Comparison of ENCODE assay signal across 8 cellular contexts in the genomic region with DNA sequence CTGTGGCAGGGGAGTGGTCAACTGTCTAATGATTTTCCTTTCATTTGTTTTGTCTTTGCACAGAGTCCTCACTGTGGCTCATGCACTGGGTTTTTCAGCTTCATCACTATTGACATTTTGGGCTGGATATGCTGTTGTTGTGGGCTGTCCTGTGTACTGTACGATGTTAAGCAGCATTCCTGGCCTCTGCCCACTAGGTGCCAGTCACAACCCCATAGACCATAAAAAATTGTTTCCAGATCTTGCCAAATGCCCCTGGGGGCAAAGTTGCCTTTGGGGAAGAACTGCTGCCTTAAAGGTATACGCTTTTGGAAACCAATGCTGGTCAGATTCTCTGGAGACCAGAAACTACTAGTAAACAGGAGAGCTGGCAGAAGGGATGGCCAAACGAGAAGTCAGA.
DNase-seq lines count a peak whose midpoint lies in the region; ATAC-seq and TF ChIP-seq lines count a peak whose summit lies in the region.

No MANE protein-coding gene starts in this region.

- H3K4me3 Mint-ChIP-seq in GM23338 = no peak overlapping the region

- H3K9me2 ChIP-seq in GM23338 (ENCODE audit: insufficient read depth) = no peaks in the 10 kb centered on the region

- no peaks in the 10 kb centered on the region for H3K4me1 ChIP-seq in GM23338 (ENCODE audit: insufficient read depth)
- no peaks in the 10 kb centered on the region for H3K4me1 ChIP-seq in RWPE2 (ENCODE audit: insufficient read depth, poor library complexity, severe bottlenecking)
- H3K4me1 ChIP-seq in right cardiac atrium (ENCODE audit: control insufficient read depth, insufficient read depth, low read length) = no peaks in the 10 kb centered on the region

- no peak overlapping the region for H3K4me2 ChIP-seq in GM23338

- H3K27me3 ChIP-seq in GM23338 (ENCODE audit: insufficient read depth) = no peaks in the 10 kb centered on the region
- no peaks in the 10 kb centered on the region for H3K27me3 ChIP-seq in RWPE2 (ENCODE audit: insufficient read depth, poor library complexity, severe bottlenecking)
- H3K27me3 ChIP-seq in right cardiac atrium (ENCODE audit: control insufficient read depth, insufficient read depth) = no peaks in the 10 kb centered on the region

- no peaks in the 10 kb centered on the region for H3K9me3 ChIP-seq in RWPE2 (ENCODE audit: severe bottlenecking)
- H3K9me3 ChIP-seq in right cardiac atrium (ENCODE audit: control insufficient read depth, low read length) = no peaks in the 10 kb centered on the region

- DNase-seq in AG09319 (ENCODE audit: extremely low read depth, low read depth) (no peak), GM23338 (ENCODE audit: low spot score) (peak; percentile 28), RWPE2 (ENCODE audit: low spot score) (peak; percentile 41), right cardiac atrium (peak in 2 of 3 donors; percentile 13 to 56)
- no peak for DNase-seq in activated CD4-positive, alpha-beta T cell treated with anti-CD3 and anti-CD28 coated beads, Interleukin-2, amount 50 U/mL, for 4 hours

- H3K9me3 Mint-ChIP-seq in GM23338 = no peaks in the 10 kb centered on the region

- no peaks in the 10 kb centered on the region for H4K20me1 ChIP-seq in GM23338 (replicated peaks; ENCODE audit: insufficient read depth)

- H2AFZ ChIP-seq in GM23338 = no peak overlapping the region

- H3K27ac ChIP-seq in GM23338 (ENCODE audit: low read depth) (no peak overlapping the region), RWPE2 (ENCODE audit: poor library complexity, severe bottlenecking) (no peak overlapping the region), right cardiac atrium (ENCODE audit: low read length) (no peak overlapping the region)

- no peaks in the 10 kb centered on the region for H3K36me3 Mint-ChIP-seq in GM23338 (ENCODE audit: low read depth)

- no peaks in the 10 kb centered on the region for H3K4me1 Mint-ChIP-seq in GM23338

- H3K27me3 Mint-ChIP-seq in GM23338 (ENCODE audit: insufficient read depth, low read depth, poor library complexity) = no peaks in the 10 kb centered on the region

- H3K4me3 ChIP-seq in GM23338 (no peak overlapping the region), RWPE2 (ENCODE audit: severe bottlenecking) (no peak overlapping the region), right cardiac atrium (ENCODE audit: low read length) (no peak overlapping the region)

- no peaks in the 10 kb centered on the region for H3K79me2 ChIP-seq in GM23338 (replicated peaks; ENCODE audit: insufficient read depth)

- peak; percentile 16 for TF ChIP-seq CTCF in AG09319 (IDR thresholded peaks at IDR 0.05; ENCODE audit: low read depth, low read length)
- TF ChIP-seq CTCF in GM23338 (conservative IDR thresholded peaks at IDR 0.05; ENCODE audit: low read depth in 2 of 2) = peak; percentile 44 to 46
- peak; percentile 72 for TF ChIP-seq CTCF in RWPE2 (IDR thresholded peaks at IDR 0.05; ENCODE audit: poor library complexity, severe bottlenecking)

- WGBS in right cardiac atrium = 34% methylated on average over 3 of the region's 3 CpGs

- ATAC-seq in GM23338 (peak; percentile 57), RWPE2 (ENCODE audit: low read depth) (peak; percentile 89), right cardiac atrium (peak; percentile 77 to 84), HG02588 (IDR thresholded peaks at IDR 0.05; ENCODE audit: unreplicated experiment) (no peak), GM21515 (IDR thresholded peaks at IDR 0.05; ENCODE audit: unreplicated experiment) (no peak)
- no peak for ATAC-seq in activated CD4-positive, CD25-positive, alpha-beta regulatory T cell treated with anti-CD3 and anti-CD28 coated beads, Interleukin-2, amount 50 U/mL, for 24 hours

- H3F3A ChIP-seq in GM23338 (replicated peaks; ENCODE audit: low read depth) = no peaks in the 10 kb centered on the region

- H3K36me3 ChIP-seq in GM23338 (ENCODE audit: insufficient read depth) (no peaks in the 10 kb centered on the region), RWPE2 (ENCODE audit: low read depth) (no peaks in the 10 kb centered on the region)

- H3K27ac Mint-ChIP-seq in GM23338 = no peak overlapping the region

- intact Hi-C loops in right cardiac atrium (cut with DNase I) = no loop called here

TF ChIP-seq in GM23338, 12 proteins besides CTCF, POLR2A, EP300 and RAD21 (continues in another document):
- TF ChIP-seq, protein P1, sequence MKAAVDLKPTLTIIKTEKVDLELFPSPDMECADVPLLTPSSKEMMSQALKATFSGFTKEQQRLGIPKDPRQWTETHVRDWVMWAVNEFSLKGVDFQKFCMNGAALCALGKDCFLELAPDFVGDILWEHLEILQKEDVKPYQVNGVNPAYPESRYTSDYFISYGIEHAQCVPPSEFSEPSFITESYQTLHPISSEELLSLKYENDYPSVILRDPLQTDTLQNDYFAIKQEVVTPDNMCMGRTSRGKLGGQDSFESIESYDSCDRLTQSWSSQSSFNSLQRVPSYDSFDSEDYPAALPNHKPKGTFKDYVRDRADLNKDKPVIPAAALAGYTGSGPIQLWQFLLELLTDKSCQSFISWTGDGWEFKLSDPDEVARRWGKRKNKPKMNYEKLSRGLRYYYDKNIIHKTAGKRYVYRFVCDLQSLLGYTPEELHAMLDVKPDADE (IDR thresholded peaks at IDR 0.05) = no peak
- TF ChIP-seq EZH2 (IDR thresholded peaks at IDR 0.05; ENCODE audit: low read depth, unreplicated experiment) (no peak), EZH2phosphoT487 (IDR thresholded peaks at IDR 0.05; ENCODE audit: unreplicated experiment) (no peak), ZNF462 (CRISPR knock-in tag; IDR thresholded peaks at IDR 0.05) (no peak), STAT1 (IDR thresholded peaks at IDR 0.05; ENCODE audit: unreplicated experiment) (no peak), ZNF114 (CRISPR knock-in tag; IDR thresholded peaks at IDR 0.05) (no peak), JUNB (IDR thresholded peaks at IDR 0.05; ENCODE audit: unreplicated experiment) (no peak), CREB1 (CRISPR knock-in tag; IDR thresholded peaks at IDR 0.05; ENCODE audit: low read depth) (no peak), NANOG (IDR thresholded peaks at IDR 0.05; ENCODE audit: borderline replicate concordance) (no peak), POLR2AphosphoS5 (IDR thresholded peaks at IDR 0.05; ENCODE audit: low read depth) (no peak), ZNF331 (CRISPR knock-in tag; IDR thresholded peaks at IDR 0.05; ENCODE audit: low read depth) (no peak)

Comparison
In these comparisons a context has a peak if more than half of its experiments do, and no peak if none do; other contexts are left out.
1. DNase-seq: peak in GM23338 (single experiment), RWPE2 (single experiment) and right cardiac atrium (2 of 3); none in AG09319 (single experiment) and activated CD4-positive, alpha-beta T cell treated with anti-CD3 and anti-CD28 coated beads, Interleukin-2, amount 50 U/mL, for 4 hours (0 of 2).
2. CTCF ChIP-seq: peak in every context shown above with its lines; median percentile 72 in RWPE2; 45 in GM23338; 16 in AG09319.
3. ATAC-seq: peak in GM23338 (single experiment), RWPE2 (single experiment) and right cardiac atrium (2 of 2); none in activated CD4-positive, CD25-positive, alpha-beta regulatory T cell treated with anti-CD3 and anti-CD28 coated beads, Interleukin-2, amount 50 U/mL, for 24 hours (0 of 2), HG02588 (single experiment) and GM21515 (single experiment).